In the genomic region with DNA sequence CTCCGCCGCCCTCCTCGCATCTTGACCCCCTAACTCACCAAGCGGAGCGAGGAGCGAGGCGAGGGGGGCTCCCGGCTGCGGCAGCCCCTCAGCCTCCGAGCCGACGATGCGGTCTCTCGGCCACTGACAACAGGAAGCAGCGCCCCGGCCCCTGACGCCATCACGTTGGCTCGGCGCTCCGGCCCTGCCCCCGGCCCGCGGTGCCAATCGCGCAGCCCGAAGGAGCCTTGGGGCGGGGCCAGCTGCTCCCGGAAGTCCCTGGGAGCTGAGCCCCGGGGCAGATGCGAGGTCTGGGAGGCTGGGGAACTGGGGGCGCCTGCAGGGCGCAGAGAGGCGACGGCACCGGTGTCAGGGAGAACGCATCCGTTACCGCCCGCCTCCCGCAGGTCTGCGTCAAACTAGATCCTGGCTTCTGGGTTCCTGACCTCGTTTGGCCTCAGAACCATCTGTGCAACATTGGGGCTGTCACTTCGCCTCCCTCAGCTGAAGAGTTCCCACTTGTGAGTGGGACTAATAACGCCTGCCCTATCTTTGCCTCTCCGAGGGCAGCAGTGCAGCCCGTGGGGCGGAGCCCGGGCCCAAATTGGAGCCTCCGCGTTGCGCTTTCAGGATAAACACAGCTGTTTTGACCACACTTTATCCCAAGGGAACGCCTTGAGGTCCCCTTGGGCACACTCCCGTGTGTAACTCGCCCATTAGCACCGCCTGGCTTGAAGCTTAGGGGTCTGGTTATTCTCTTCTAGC, we compare ENCODE assay signal across 8 cellular contexts.
DNase-seq lines count a peak whose midpoint lies in the region; ATAC-seq and TF ChIP-seq lines count a peak whose summit lies in the region.
"Not testable (repeated sequence)": the region's sequence is repeated elsewhere in the genome, so short reads cannot be mapped to it uniquely, and the experiment has no call there.

No MANE protein-coding gene starts in this region.

- not testable (repeated sequence) for H3K36me3 ChIP-seq in kidney epithelial cell (ENCODE audit: control insufficient read depth, insufficient read depth, low read length)

- H3K4me3 ChIP-seq in kidney epithelial cell (ENCODE audit: low read depth, low read length) = peak overlapping the region; percentile 52

- peak; percentile 56 for TF ChIP-seq POLR2A in GM18951 (IDR thresholded peaks at IDR 0.05; ENCODE audit: extremely low read depth, insufficient read depth, insufficient read length)

- peak; percentile 94 for ATAC-seq in HG03108 (IDR thresholded peaks at IDR 0.05; ENCODE audit: unreplicated experiment)

- in situ Hi-C loops in GM18951 (cut with MboI; ENCODE audit: low sequenced_read_pairs, unreplicated experiment) = not testable (repeated sequence)

- peak; percentile 88 for DNase-seq in AG08396 (ENCODE audit: low spot score)
- DNase-seq in NCI-H345 (lab: John Stamatoyannopoulos, UW) = peak; percentile 86
- peak; percentile 73 for DNase-seq in activated CD4-positive, alpha-beta T cell treated with anti-CD3 and anti-CD28 coated beads for 1 hour
- peak; percentile 15 to 53 for DNase-seq in cerebellar nuclear complex (lab: John Stamatoyannopoulos, UW)
- DNase-seq in kidney epithelial cell (ENCODE audit: low read depth) = not testable (repeated sequence)
- DNase-seq in stimulated activated CD4-positive, alpha-beta T cell treated with anti-CD3 and anti-CD28 coated beads, Interleukin-12 subunit alpha, Interleukin-12 subunit beta, amount 100 ng/mL, for 4 hours = peak; percentile 76

- H3K27me3 ChIP-seq in kidney epithelial cell (ENCODE audit: control insufficient read depth, insufficient read depth, low read length) = not testable (repeated sequence)

- not testable (repeated sequence) for TF ChIP-seq CTCF in kidney epithelial cell (IDR thresholded peaks at IDR 0.05; ENCODE audit: insufficient read depth, low read length, poor library complexity, severe bottlenecking)
